10 cellular contexts compared by ENCODE assay signal in the genomic region with DNA sequence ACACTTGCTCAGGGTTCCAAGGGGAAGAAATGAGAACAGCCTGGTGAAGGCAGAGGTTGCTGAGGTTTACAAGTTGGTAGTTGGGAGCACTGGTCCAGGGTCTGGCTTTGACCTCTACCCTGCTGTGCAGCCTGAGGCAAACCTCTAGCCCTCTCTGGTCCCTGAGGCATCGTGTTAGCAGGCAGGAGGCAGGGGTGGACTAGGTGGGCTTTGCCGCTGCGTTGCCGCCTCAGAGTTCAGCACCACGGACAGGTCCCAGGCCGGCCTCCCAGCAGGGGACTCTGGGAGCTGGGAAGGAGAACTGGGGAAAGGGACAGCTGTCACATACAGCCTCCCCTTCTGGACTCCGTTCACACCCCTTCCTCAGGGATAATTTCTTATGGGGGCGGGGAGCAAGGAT. TPM values are rescaled to one million over a fixed set of nuclear protein-coding genes. Genes with fewer than 3 reads are reported as not detected.
A peak's percentile ranks its signal among the peaks of the same experiment; 100 is the strongest.
DNase-seq lines count a peak whose midpoint lies in the region; ATAC-seq and TF ChIP-seq lines count a peak whose summit lies in the region.
"Had no signal": no experiment of that assay in that cellular context is flagged by ENCODE, and none has a peak within 500 bp of the region (broad histone marks: within the 10 kb centered on the region; RNA-seq: fewer than 3 reads in every experiment).

No MANE protein-coding gene starts in this region.

- no peaks in the 10 kb centered on the region for H4K20me1 ChIP-seq in smooth muscle cell (ENCODE audit: low read depth)

- H3K4me1 ChIP-seq in SJCRH30 (no peaks in the 10 kb centered on the region), smooth muscle cell (ENCODE audit: low read depth) (no peaks in the 10 kb centered on the region)

- H3K4me2 ChIP-seq in smooth muscle cell = no peak overlapping the region

- H3K27me3 ChIP-seq in SJCRH30 (no peaks in the 10 kb centered on the region), smooth muscle cell (ENCODE audit: low read depth) (peaks cover 46% of the 10 kb centered on the region)

- intact Hi-C loops in activated CD4-positive, alpha-beta T cell treated with anti-CD3 and anti-CD28 coated beads, Interleukin-2, amount 10 ng/mL, durations not matched to agents 24 days and 14 days (cut with micrococcal nuclease) = no loop called here

- no peaks in the 10 kb centered on the region for H3K9me3 Mint-ChIP-seq in activated CD4-positive, alpha-beta T cell treated with anti-CD3 and anti-CD28 coated beads, Interleukin-2, amount 10 ng/mL, durations not matched to agents 24 days and 14 days
- H3K9me3 Mint-ChIP-seq in effector memory CD8-positive, alpha-beta T cell = peaks cover 0 to 1% of the 10 kb centered on the region in 2 donors
- H3K9me3 Mint-ChIP-seq: nephron; stimulated activated naive CD8-positive, alpha-beta T cell treated with anti-CD3 and anti-CD28 coated beads, Interleukin-15, Interleukin-2, amounts not matched to agents 100 ng/mL and 50 ng/mL, for 24 hours had no signal

- no peak overlapping the region for H3K9ac ChIP-seq in smooth muscle cell (ENCODE audit: low read depth)

- H3K9me3 ChIP-seq in SJCRH30 (replicated peaks) (no peaks in the 10 kb centered on the region), smooth muscle cell (replicated peaks; ENCODE audit: low read depth) (no peaks in the 10 kb centered on the region)

- H3K79me2 ChIP-seq in smooth muscle cell (ENCODE audit: low read depth) = no peaks in the 10 kb centered on the region

- H3K27ac ChIP-seq in SJCRH30 (no peak overlapping the region), smooth muscle cell (ENCODE audit: low read depth) (no peak overlapping the region)

- no peak overlapping the region for H3K4me3 ChIP-seq in SJCRH30
- no peak overlapping the region for H3K4me3 ChIP-seq in fibroblast of mammary gland (ENCODE audit: control insufficient read depth, low read depth, low read length)
- no peak overlapping the region for H3K4me3 ChIP-seq in smooth muscle cell

- DNase-seq in activated CD4-positive, alpha-beta T cell treated with anti-CD3 and anti-CD28 coated beads, Interleukin-2, amount 10 ng/mL, durations not matched to agents 24 days and 14 days = peak; percentile 84
- DNase-seq in activated CD4-positive, alpha-beta T cell treated with anti-CD3 and anti-CD28 coated beads for 4 hours = no peak
- DNase-seq in SJCRH30 = peak; percentile 82 to 84
- DNase-seq in fibroblast of mammary gland (ENCODE audit: low read depth) = peak; percentile 30
- DNase-seq in smooth muscle cell (lab: John Stamatoyannopoulos, UW; ENCODE audit: unreplicated experiment) = peak; percentile 32
- DNase-seq in effector memory CD8-positive, alpha-beta T cell = no peak

- WGBS in smooth muscle cell (ENCODE audit: low lambda C conversion rate) = 4% methylated on average over 8 of the region's 8 CpGs

- no peak overlapping the region for H3K27ac Mint-ChIP-seq in activated CD4-positive, alpha-beta T cell treated with anti-CD3 and anti-CD28 coated beads, Interleukin-2, amount 10 ng/mL, durations not matched to agents 24 days and 14 days
- no peak overlapping the region for H3K27ac Mint-ChIP-seq in effector memory CD8-positive, alpha-beta T cell
- H3K27ac Mint-ChIP-seq: nephron; stimulated activated naive CD8-positive, alpha-beta T cell treated with anti-CD3 and anti-CD28 coated beads, Interleukin-15, Interleukin-2, amounts not matched to agents 100 ng/mL and 50 ng/mL, for 24 hours had no signal

- TF ChIP-seq CTCF in fibroblast of mammary gland (conservative IDR thresholded peaks at IDR 0.05; ENCODE audit: control insufficient read depth, insufficient read depth, low read depth, low read length) (no peak), smooth muscle cell (IDR thresholded peaks at IDR 0.05; ENCODE audit: borderline replicate concordance, insufficient read depth, poor library complexity, severe bottlenecking) (no peak)

- H3K4me1 Mint-ChIP-seq in activated CD4-positive, alpha-beta T cell treated with anti-CD3 and anti-CD28 coated beads, Interleukin-2, amount 10 ng/mL, durations not matched to agents 24 days and 14 days = peaks cover 5% of the 10 kb centered on the region
- peaks cover 3% of the 10 kb centered on the region in 2 donors for H3K4me1 Mint-ChIP-seq in effector memory CD8-positive, alpha-beta T cell (ENCODE audit: low read depth in 2 of 2)
- H3K4me1 Mint-ChIP-seq: nephron had no signal

- no peak overlapping the region for H3K4me3 Mint-ChIP-seq in activated CD4-positive, alpha-beta T cell treated with anti-CD3 and anti-CD28 coated beads, Interleukin-2, amount 10 ng/mL, durations not matched to agents 24 days and 14 days
- no peak overlapping the region for H3K4me3 Mint-ChIP-seq in effector memory CD8-positive, alpha-beta T cell
- H3K4me3 Mint-ChIP-seq: nephron; stimulated activated naive CD8-positive, alpha-beta T cell treated with anti-CD3 and anti-CD28 coated beads, Interleukin-15, Interleukin-2, amounts not matched to agents 100 ng/mL and 50 ng/mL, for 24 hours had no signal

- H2AFZ ChIP-seq in smooth muscle cell (ENCODE audit: low read depth) = no peak overlapping the region

- no peaks in the 10 kb centered on the region for H3F3A ChIP-seq in smooth muscle cell (ENCODE audit: low read depth)

- H3K36me3 ChIP-seq in SJCRH30 (no peaks in the 10 kb centered on the region), smooth muscle cell (ENCODE audit: low read depth) (no peaks in the 10 kb centered on the region)

- ATAC-seq in HG03280 (IDR thresholded peaks at IDR 0.05; ENCODE audit: unreplicated experiment) (no peak), HG02981 (IDR thresholded peaks at IDR 0.05; ENCODE audit: unreplicated experiment) (no peak)
- no peak for ATAC-seq in effector memory CD8-positive, alpha-beta T cell (replicated peaks)

- no peaks in the 10 kb centered on the region for H3K36me3 Mint-ChIP-seq in activated CD4-positive, alpha-beta T cell treated with anti-CD3 and anti-CD28 coated beads, Interleukin-2, amount 10 ng/mL, durations not matched to agents 24 days and 14 days (ENCODE audit: low read depth)
- no peaks in the 10 kb centered on the region for H3K36me3 Mint-ChIP-seq in effector memory CD8-positive, alpha-beta T cell (ENCODE audit: insufficient read depth)

- H3K27me3 Mint-ChIP-seq in activated CD4-positive, alpha-beta T cell treated with anti-CD3 and anti-CD28 coated beads, Interleukin-2, amount 10 ng/mL, durations not matched to agents 24 days and 14 days = peaks cover 36% of the 10 kb centered on the region
- peaks cover 60 to 85% of the 10 kb centered on the region in 2 donors for H3K27me3 Mint-ChIP-seq in effector memory CD8-positive, alpha-beta T cell

RNA-seq across cellular contexts. Expression of a gene that starts 3.1 kb away (rescaled TPM):
- 0.02 TPM in 1 of 2 replicates, not detected in the other for total RNA-seq in activated CD4-positive, alpha-beta T cell treated with anti-CD3 and anti-CD28 coated beads, Interleukin-2, amount 10 ng/mL, durations not matched to agents 24 days and 14 days
- 0.10 TPM in 1 of 2 replicates, not detected in the other for total RNA-seq in SJCRH30 (2014; rRNA removed; shearing (Covaris generic))
- 0.09 TPM in 1 of 2 replicates, not detected in the other for total RNA-seq in smooth muscle cell
- not detected in 2 replicates for polyA plus RNA-seq in smooth muscle cell

RNA-seq across cellular contexts. Expression of a gene that starts 11.7 kb away (rescaled TPM):
- total RNA-seq in activated CD4-positive, alpha-beta T cell treated with anti-CD3 and anti-CD28 coated beads, Interleukin-2, amount 10 ng/mL, durations not matched to agents 24 days and 14 days = 48.3 and 52.3 TPM in 2 replicates
- 20.8 and 23.7 TPM in 2 replicates for total RNA-seq in SJCRH30 (2014; rRNA removed; shearing (Covaris generic))
- 3.2 and 6.9 TPM in 2 replicates for total RNA-seq in smooth muscle cell
- 10.5 and 14.5 TPM in 2 replicates for polyA plus RNA-seq in smooth muscle cell

RNA-seq across cellular contexts. Expression of a gene that starts 22.8 kb away (rescaled TPM):
- total RNA-seq in activated CD4-positive, alpha-beta T cell treated with anti-CD3 and anti-CD28 coated beads, Interleukin-2, amount 10 ng/mL, durations not matched to agents 24 days and 14 days = 111 and 113 TPM in 2 replicates
- total RNA-seq in SJCRH30 (2014; rRNA removed; shearing (Covaris generic)) = 52.5 and 64.2 TPM in 2 replicates
- total RNA-seq in smooth muscle cell = 47.5 and 59.6 TPM in 2 replicates
- polyA plus RNA-seq in smooth muscle cell = 93.5 and 94.8 TPM in 2 replicates

RNA-seq across cellular contexts. Expression of a gene that starts 22.9 kb away (rescaled TPM):
- total RNA-seq in activated CD4-positive, alpha-beta T cell treated with anti-CD3 and anti-CD28 coated beads, Interleukin-2, amount 10 ng/mL, durations not matched to agents 24 days and 14 days = 34.8 and 38.9 TPM in 2 replicates
- 24.9 and 26.3 TPM in 2 replicates for total RNA-seq in SJCRH30 (2014; rRNA removed; shearing (Covaris generic))
- 6.6 and 10.0 TPM in 2 replicates for total RNA-seq in smooth muscle cell
- 15.7 and 25.9 TPM in 2 replicates for polyA plus RNA-seq in smooth muscle cell

RNA-seq across cellular contexts. Expression of a gene that starts 44.8 kb away (rescaled TPM):
- 2.9 and 3.0 TPM in 2 replicates for total RNA-seq in activated CD4-positive, alpha-beta T cell treated with anti-CD3 and anti-CD28 coated beads, Interleukin-2, amount 10 ng/mL, durations not matched to agents 24 days and 14 days
- not detected in 2 replicates for total RNA-seq in SJCRH30 (2014; rRNA removed; shearing (Covaris generic))
- 0.40 TPM in 1 of 2 replicates, not detected in the other for total RNA-seq in smooth muscle cell
- 2.9 and 4.4 TPM in 2 replicates for polyA plus RNA-seq in smooth muscle cell

Comparison
In these comparisons a context has a peak if more than half of its experiments do, and no peak if none do; other contexts are left out.
1. DNase-seq: peak in activated CD4-positive, alpha-beta T cell treated with anti-CD3 and anti-CD28 coated beads, Interleukin-2, amount 10 ng/mL, durations not matched to agents 24 days and 14 days (single experiment), SJCRH30 (2 of 2), fibroblast of mammary gland (single experiment) and smooth muscle cell (single experiment); none in activated CD4-positive, alpha-beta T cell treated with anti-CD3 and anti-CD28 coated beads for 4 hours (0 of 2) and effector memory CD8-positive, alpha-beta T cell (0 of 3).